Comparison of ENCODE assay signal across 8 cellular contexts in genomic region chr6:21666200-21666671, GRCh38.
DNase-seq lines count a peak whose midpoint lies in the region; ATAC-seq and TF ChIP-seq lines count a peak whose summit lies in the region.

No MANE protein-coding gene starts in this region.

- no peaks in the 10 kb centered on the region for H3K9me3 Mint-ChIP-seq in activated CD8-positive, alpha-beta T cell treated with anti-CD3 and anti-CD28 coated beads for 36 hours
- no peaks in the 10 kb centered on the region for H3K9me3 Mint-ChIP-seq in stimulated activated effector memory CD8-positive, alpha-beta T cell treated with anti-CD3 and anti-CD28 coated beads, Interleukin-12 subunit alpha, Interleukin-12 subunit beta, amount 100 ng/mL, for 72 hours

- peak overlapping the region; percentile 88 for H3K4me3 ChIP-seq in iPS-18c (ENCODE audit: insufficient read depth, low read depth, low read length)

- POLR2A ChIA-PET in activated CD8-positive, alpha-beta T cell treated with anti-CD3 and anti-CD28 coated beads for 36 hours (lab: Charles Lee): no interaction called here

- no peaks in the 10 kb centered on the region for H3K36me3 Mint-ChIP-seq in activated CD8-positive, alpha-beta T cell treated with anti-CD3 and anti-CD28 coated beads for 36 hours (ENCODE audit: low read depth)
- H3K36me3 Mint-ChIP-seq in stimulated activated effector memory CD8-positive, alpha-beta T cell treated with anti-CD3 and anti-CD28 coated beads, Interleukin-12 subunit alpha, Interleukin-12 subunit beta, amount 100 ng/mL, for 72 hours: no peaks in the 10 kb centered on the region

- intact Hi-C loops in activated CD8-positive, alpha-beta T cell treated with anti-CD3 and anti-CD28 coated beads for 36 hours (cut with micrococcal nuclease): loop anchor here (5.0 kb wide), 1 partner anchor 69 kb away; no protein-coding TSS in a partner anchor

- peak overlapping the region; percentile 56 for H3K4me3 Mint-ChIP-seq in activated CD8-positive, alpha-beta T cell treated with anti-CD3 and anti-CD28 coated beads for 36 hours
- H3K4me3 Mint-ChIP-seq in stimulated activated effector memory CD8-positive, alpha-beta T cell treated with anti-CD3 and anti-CD28 coated beads, Interleukin-12 subunit alpha, Interleukin-12 subunit beta, amount 100 ng/mL, for 72 hours: peak overlapping the region; percentile 32

- peak; percentile 23 for DNase-seq in DMS153 treated with DMSO at 0.1 percent for 48 hours (lab: John Stamatoyannopoulos, UW; ENCODE audit: unreplicated experiment)
- no peak for DNase-seq in DMS153 (lab: John Stamatoyannopoulos, UW)
- peak; percentile 10 for DNase-seq in activated CD8-positive, alpha-beta T cell treated with anti-CD3 and anti-CD28 coated beads for 36 hours
- DNase-seq in stimulated activated effector memory CD8-positive, alpha-beta T cell treated with anti-CD3 and anti-CD28 coated beads, Interleukin-12 subunit alpha, Interleukin-12 subunit beta, amount 100 ng/mL, for 72 hours (ENCODE audit: low spot score in 2 of 2): no peak
- DNase-seq in SHP77 treated with DMSO at 0.1 percent for 48 hours (lab: John Stamatoyannopoulos, UW): no peak
- no peak for DNase-seq in NCI-H524 treated with DMSO at 0.1 percent for 48 hours (lab: John Stamatoyannopoulos, UW)
- DNase-seq in T1000 (lab: John Stamatoyannopoulos, UW): no peak

- TF ChIP-seq CTCF in activated CD8-positive, alpha-beta T cell treated with anti-CD3 and anti-CD28 coated beads for 36 hours (IDR thresholded peaks at IDR 0.05): no peak

- ATAC-seq in activated CD8-positive, alpha-beta T cell treated with anti-CD3 and anti-CD28 coated beads for 36 hours: peak; percentile 51
- no peak for ATAC-seq in stimulated activated effector memory CD8-positive, alpha-beta T cell treated with anti-CD3 and anti-CD28 coated beads, Interleukin-12 subunit alpha, Interleukin-12 subunit beta, amount 100 ng/mL, for 72 hours

- peaks cover 28% of the 10 kb centered on the region for H3K4me1 Mint-ChIP-seq in activated CD8-positive, alpha-beta T cell treated with anti-CD3 and anti-CD28 coated beads for 36 hours (ENCODE audit: low read depth)
- peaks cover 18% of the 10 kb centered on the region for H3K4me1 Mint-ChIP-seq in stimulated activated effector memory CD8-positive, alpha-beta T cell treated with anti-CD3 and anti-CD28 coated beads, Interleukin-12 subunit alpha, Interleukin-12 subunit beta, amount 100 ng/mL, for 72 hours

- peaks cover 64% of the 10 kb centered on the region for H3K27me3 Mint-ChIP-seq in activated CD8-positive, alpha-beta T cell treated with anti-CD3 and anti-CD28 coated beads for 36 hours

- CTCF ChIA-PET in activated CD8-positive, alpha-beta T cell treated with anti-CD3 and anti-CD28 coated beads for 36 hours (lab: Charles Lee): no interaction called here

- H3K9me3 ChIP-seq in iPS-18c (ENCODE audit: control insufficient read depth, insufficient read depth, low read length): no peaks in the 10 kb centered on the region

- H3K27ac Mint-ChIP-seq in activated CD8-positive, alpha-beta T cell treated with anti-CD3 and anti-CD28 coated beads for 36 hours: no peak overlapping the region
- H3K27ac Mint-ChIP-seq in stimulated activated effector memory CD8-positive, alpha-beta T cell treated with anti-CD3 and anti-CD28 coated beads, Interleukin-12 subunit alpha, Interleukin-12 subunit beta, amount 100 ng/mL, for 72 hours: no peak overlapping the region

Comparison
In these comparisons a context has a peak if more than half of its experiments do, and no peak if none do; other contexts are left out.
1. DNase-seq: peak in DMS153 treated with DMSO at 0.1 percent for 48 hours (single experiment) and activated CD8-positive, alpha-beta T cell treated with anti-CD3 and anti-CD28 coated beads for 36 hours (single experiment); none in DMS153 (single experiment), stimulated activated effector memory CD8-positive, alpha-beta T cell treated with anti-CD3 and anti-CD28 coated beads, Interleukin-12 subunit alpha, Interleukin-12 subunit beta, amount 100 ng/mL, for 72 hours (0 of 2), SHP77 treated with DMSO at 0.1 percent for 48 hours (single experiment), NCI-H524 treated with DMSO at 0.1 percent for 48 hours (single experiment) and T1000 (single experiment).